8 cellular contexts compared by ENCODE assay signal in genomic region chr6:10426781-10427279, GRCh38. TPM values are rescaled to one million over a fixed set of nuclear protein-coding genes. Genes with fewer than 3 reads are reported as not detected.
A peak's percentile ranks its signal among the peaks of the same experiment; 100 is the strongest.
DNase-seq lines count a peak whose midpoint lies in the region; ATAC-seq lines count a peak whose summit lies in the region.

No MANE protein-coding gene starts in this region.

- no peaks in the 10 kb centered on the region for H3K9me3 Mint-ChIP-seq in T-helper 2 cell treated with Interferon-gamma antibody and Interleukin-4, amounts not matched to agents 5 μg/mL and 100 μg/mL, for 36 hours
- H3K9me3 Mint-ChIP-seq in activated CD8-positive, alpha-beta T cell treated with anti-CD3 and anti-CD28 coated beads, Interleukin-2, amount 10 ng/mL, durations not matched to agents 7 days and 5 days (ENCODE audit: insufficient read depth) = no peaks in the 10 kb centered on the region
- H3K9me3 Mint-ChIP-seq in stimulated activated naive CD8-positive, alpha-beta T cell treated with anti-CD3 and anti-CD28 coated beads, Interleukin-15, amount 100 ng/mL, for 72 hours = no peaks in the 10 kb centered on the region

- POLR2A ChIA-PET in activated CD8-positive, alpha-beta T cell treated with anti-CD3 and anti-CD28 coated beads, Interleukin-2, amount 10 ng/mL, durations not matched to agents 7 days and 5 days (lab: Charles Lee) = no interaction called here

- CTCF ChIA-PET in activated CD8-positive, alpha-beta T cell treated with anti-CD3 and anti-CD28 coated beads, Interleukin-2, amount 10 ng/mL, durations not matched to agents 7 days and 5 days (lab: Charles Lee) = interaction anchor here (1.7 kb wide), 1 partner anchor 10 kb away, joined by 3 read pairs; no protein-coding TSS in a partner anchor

- H3K27me3 Mint-ChIP-seq in T-helper 2 cell treated with Interferon-gamma antibody and Interleukin-4, amounts not matched to agents 5 μg/mL and 100 μg/mL, for 36 hours (ENCODE audit: low read depth) = peaks cover 71% of the 10 kb centered on the region
- H3K27me3 Mint-ChIP-seq in activated CD8-positive, alpha-beta T cell treated with anti-CD3 and anti-CD28 coated beads, Interleukin-2, amount 10 ng/mL, durations not matched to agents 7 days and 5 days (ENCODE audit: low read depth) = peaks cover 73% of the 10 kb centered on the region
- H3K27me3 Mint-ChIP-seq in stimulated activated naive CD8-positive, alpha-beta T cell treated with anti-CD3 and anti-CD28 coated beads, Interleukin-15, amount 100 ng/mL, for 72 hours = peaks cover 76% of the 10 kb centered on the region

- H3K4me3 ChIP-seq in iPS-20b (ENCODE audit: low read length) = peak overlapping the region; percentile 65

- H3K4me3 Mint-ChIP-seq in T-helper 2 cell treated with Interferon-gamma antibody and Interleukin-4, amounts not matched to agents 5 μg/mL and 100 μg/mL, for 36 hours = peak overlapping the region; percentile 57
- H3K4me3 Mint-ChIP-seq in activated CD8-positive, alpha-beta T cell treated with anti-CD3 and anti-CD28 coated beads, Interleukin-2, amount 10 ng/mL, durations not matched to agents 7 days and 5 days = peak overlapping the region; percentile 53
- peak overlapping the region; percentile 61 to 72 for H3K4me3 Mint-ChIP-seq in stimulated activated naive CD8-positive, alpha-beta T cell treated with anti-CD3 and anti-CD28 coated beads, Interleukin-15, amount 100 ng/mL, for 72 hours

- H3K4me1 Mint-ChIP-seq in T-helper 2 cell treated with Interferon-gamma antibody and Interleukin-4, amounts not matched to agents 5 μg/mL and 100 μg/mL, for 36 hours (ENCODE audit: low read depth) = peaks cover 4% of the 10 kb centered on the region
- H3K4me1 Mint-ChIP-seq in activated CD8-positive, alpha-beta T cell treated with anti-CD3 and anti-CD28 coated beads, Interleukin-2, amount 10 ng/mL, durations not matched to agents 7 days and 5 days (ENCODE audit: low read depth) = peaks cover 17% of the 10 kb centered on the region
- peaks cover 14% of the 10 kb centered on the region for H3K4me1 Mint-ChIP-seq in stimulated activated naive CD8-positive, alpha-beta T cell treated with anti-CD3 and anti-CD28 coated beads, Interleukin-15, amount 100 ng/mL, for 72 hours

- H3K9me3 ChIP-seq in iPS-20b (ENCODE audit: insufficient read depth, low read depth, low read length) = peaks cover 5% of the 10 kb centered on the region; the same call in 1 of the 2 replicates

- ATAC-seq in activated CD8-positive, alpha-beta T cell treated with anti-CD3 and anti-CD28 coated beads, Interleukin-2, amount 10 ng/mL, durations not matched to agents 7 days and 5 days = no peak
- ATAC-seq in stimulated activated naive CD8-positive, alpha-beta T cell treated with anti-CD3 and anti-CD28 coated beads, Interleukin-15, amount 100 ng/mL, for 72 hours = no peak
- ATAC-seq in HG03520 (IDR thresholded peaks at IDR 0.05; ENCODE audit: unreplicated experiment) = no peak
- no peak for ATAC-seq in GM21619 (IDR thresholded peaks at IDR 0.05; ENCODE audit: unreplicated experiment)

- H3K27ac Mint-ChIP-seq in T-helper 2 cell treated with Interferon-gamma antibody and Interleukin-4, amounts not matched to agents 5 μg/mL and 100 μg/mL, for 36 hours = no peak overlapping the region
- H3K27ac Mint-ChIP-seq in activated CD8-positive, alpha-beta T cell treated with anti-CD3 and anti-CD28 coated beads, Interleukin-2, amount 10 ng/mL, durations not matched to agents 7 days and 5 days = no peak overlapping the region
- H3K27ac Mint-ChIP-seq in stimulated activated naive CD8-positive, alpha-beta T cell treated with anti-CD3 and anti-CD28 coated beads, Interleukin-15, amount 100 ng/mL, for 72 hours = no peak overlapping the region

- H3K9ac ChIP-seq in iPS-20b (ENCODE audit: low read depth, low read length) = peak overlapping the region; percentile 25; the same call in 1 of the 2 replicates

- no peaks in the 10 kb centered on the region for H3K36me3 ChIP-seq in iPS-20b (ENCODE audit: insufficient read depth, low read depth, low read length)

- peaks cover 86% of the 10 kb centered on the region for H3K27me3 ChIP-seq in iPS-20b (ENCODE audit: insufficient read depth, low read length)

- H3K27ac ChIP-seq in iPS-20b (ENCODE audit: low read length) = no peak overlapping the region

- no peak for DNase-seq in T-helper 2 cell treated with Interferon-gamma antibody and Interleukin-4, amounts not matched to agents 5 μg/mL and 100 μg/mL, for 36 hours (ENCODE audit: low spot score)
- DNase-seq in T-helper 2 cell = no peak
- DNase-seq in activated CD8-positive, alpha-beta T cell treated with anti-CD3 and anti-CD28 coated beads, Interleukin-2, amount 10 ng/mL, durations not matched to agents 7 days and 5 days = no peak
- DNase-seq in stimulated activated naive CD8-positive, alpha-beta T cell treated with anti-CD3 and anti-CD28 coated beads, Interleukin-15, amount 100 ng/mL, for 72 hours = no peak
- no peak for DNase-seq in DMS53 treated with DMSO at 0.1 percent for 48 hours (lab: John Stamatoyannopoulos, UW; ENCODE audit: unreplicated experiment)

- H3K4me1 ChIP-seq in iPS-20b (ENCODE audit: insufficient read depth, low read length) = peaks cover 3% of the 10 kb centered on the region; the same call in 1 of the 2 replicates

- H3K36me3 Mint-ChIP-seq in T-helper 2 cell treated with Interferon-gamma antibody and Interleukin-4, amounts not matched to agents 5 μg/mL and 100 μg/mL, for 36 hours (ENCODE audit: low read depth) = no peaks in the 10 kb centered on the region
- peaks cover 3% of the 10 kb centered on the region for H3K36me3 Mint-ChIP-seq in activated CD8-positive, alpha-beta T cell treated with anti-CD3 and anti-CD28 coated beads, Interleukin-2, amount 10 ng/mL, durations not matched to agents 7 days and 5 days (ENCODE audit: low read depth)

RNA-seq across cellular contexts. Expression of gene TFAP2A, which starts 12.0 kb away (rescaled TPM):
- not detected for total RNA-seq in activated CD8-positive, alpha-beta T cell treated with anti-CD3 and anti-CD28 coated beads, Interleukin-2, amount 10 ng/mL, durations not matched to agents 7 days and 5 days
